Comparison of ENCODE assay signal across 8 cellular contexts in genomic region chr14:20857630-20858261, GRCh38. TPM values are rescaled to one million over a fixed set of nuclear protein-coding genes. Genes with fewer than 3 reads are reported as not detected.
DNase-seq lines count a peak whose midpoint lies in the region; ATAC-seq and TF ChIP-seq lines count a peak whose summit lies in the region.

No MANE protein-coding gene starts in this region.

- peak; percentile 91 for TF ChIP-seq CTCF in epithelial cell of proximal tubule (conservative IDR thresholded peaks at IDR 0.05; ENCODE audit: low read depth, low read length)
- peak; percentile 91 for TF ChIP-seq CTCF in natural killer cell (IDR thresholded peaks at IDR 0.05)

- intact Hi-C loops in natural killer cell (cut with micrococcal nuclease): loop anchor here (1.0 kb wide), 1 partner anchor 114 kb away; no protein-coding TSS in a partner anchor

- peaks cover 0 to 5% (median 0%) of the 10 kb centered on the region in 4 donors for H3K4me1 Mint-ChIP-seq in CD4-positive, CD25-positive, alpha-beta regulatory T cell
- H3K4me1 Mint-ChIP-seq in natural killer cell: peaks cover 0 to 6% of the 10 kb centered on the region in 2 donors
- H3K4me1 Mint-ChIP-seq in stimulated activated effector memory CD8-positive, alpha-beta T cell treated with anti-CD3 and anti-CD28 coated beads, Interleukin-12 subunit alpha, Interleukin-12 subunit beta, amount 100 ng/mL, for 72 hours: no peaks in the 10 kb centered on the region

- peaks cover 7% of the 10 kb centered on the region for H3K27me3 ChIP-seq in CD4-positive, CD25-positive, alpha-beta regulatory T cell (ENCODE audit: control insufficient read depth, insufficient read depth, low read length)

- no peak overlapping the region for H3K4me3 ChIP-seq in CD4-positive, CD25-positive, alpha-beta regulatory T cell (ENCODE audit: low read depth, low read length)
- H3K4me3 ChIP-seq in epithelial cell of proximal tubule (ENCODE audit: low read depth, low read length): no peak overlapping the region

- no peaks in the 10 kb centered on the region for H3K36me3 ChIP-seq in CD4-positive, CD25-positive, alpha-beta regulatory T cell (ENCODE audit: control insufficient read depth, insufficient read depth, low read length)

- H3K36me3 Mint-ChIP-seq in CD4-positive, CD25-positive, alpha-beta regulatory T cell: no peaks in the 10 kb centered on the region
- no peaks in the 10 kb centered on the region for H3K36me3 Mint-ChIP-seq in natural killer cell
- H3K36me3 Mint-ChIP-seq in stimulated activated effector memory CD8-positive, alpha-beta T cell treated with anti-CD3 and anti-CD28 coated beads, Interleukin-12 subunit alpha, Interleukin-12 subunit beta, amount 100 ng/mL, for 72 hours: no peaks in the 10 kb centered on the region

- CTCF ChIA-PET in HEK293T (lab: Yijun Ruan, JAX): interaction anchor here (0.6 to 4.5 kb wide), 19 partner anchors 9 to 219 kb away, joined by 3 to 43 read pairs (median 4); no protein-coding TSS in a partner anchor

- H3K4me1 ChIP-seq in CD4-positive, CD25-positive, alpha-beta regulatory T cell (ENCODE audit: control insufficient read depth, insufficient read depth, low read length, poor library complexity, severe bottlenecking): no peaks in the 10 kb centered on the region

- DNase-seq in CD4-positive, CD25-positive, alpha-beta regulatory T cell: peak; percentile 36 to 66 (median 58)
- DNase-seq in HEK293T (ENCODE audit: extremely low spot score) (peak; percentile 73), NOMO-1 (lab: John Stamatoyannopoulos, UW; ENCODE audit: unreplicated experiment in 2 of 2) (peak; percentile 51 to 77), epithelial cell of proximal tubule (ENCODE audit: low read depth) (no peak), natural killer cell (peak; percentile 68)
- peak; percentile 41 for DNase-seq in activated CD8-positive, alpha-beta memory T cell treated with anti-CD3 and anti-CD28 coated beads, Interleukin-2, amount 50 U/mL, for 1 hour (ENCODE audit: extremely low read depth)
- DNase-seq in stimulated activated effector memory CD8-positive, alpha-beta T cell treated with anti-CD3 and anti-CD28 coated beads, Interleukin-12 subunit alpha, Interleukin-12 subunit beta, amount 100 ng/mL, for 72 hours (ENCODE audit: low spot score in 2 of 2): peak; percentile 65 to 82

- ATAC-seq in CD4-positive, CD25-positive, alpha-beta regulatory T cell (ENCODE audit: low read depth in 2 of 2): peak; percentile 50 to 65
- ATAC-seq in natural killer cell: peak; percentile 72 to 81 (median 74)
- ATAC-seq in stimulated activated effector memory CD8-positive, alpha-beta T cell treated with anti-CD3 and anti-CD28 coated beads, Interleukin-12 subunit alpha, Interleukin-12 subunit beta, amount 100 ng/mL, for 72 hours: peak; percentile 75
- ATAC-seq in GM21526 (IDR thresholded peaks at IDR 0.05; ENCODE audit: low FRiP score, unreplicated experiment): no peak

- peaks cover 0 to 3% (median 0%) of the 10 kb centered on the region in 7 donors for H3K9me3 Mint-ChIP-seq in CD4-positive, CD25-positive, alpha-beta regulatory T cell
- no peaks in the 10 kb centered on the region for H3K9me3 Mint-ChIP-seq in natural killer cell
- H3K9me3 Mint-ChIP-seq in stimulated activated effector memory CD8-positive, alpha-beta T cell treated with anti-CD3 and anti-CD28 coated beads, Interleukin-12 subunit alpha, Interleukin-12 subunit beta, amount 100 ng/mL, for 72 hours: no peaks in the 10 kb centered on the region

- POLR2A ChIA-PET in HEK293T (lab: Yijun Ruan, JAX): interaction anchor here (0.6 to 1.1 kb wide), 3 partner anchors 114 to 176 kb away, joined by 3 to 15 read pairs (median 3); no protein-coding TSS in a partner anchor

- peaks cover 44% of the 10 kb centered on the region for H3K27me3 Mint-ChIP-seq in CD4-positive, CD25-positive, alpha-beta regulatory T cell
- peaks cover 9 to 33% of the 10 kb centered on the region in 2 donors for H3K27me3 Mint-ChIP-seq in natural killer cell (ENCODE audit: low read depth in 2 of 2)

- no peaks in the 10 kb centered on the region for H3K9me3 ChIP-seq in CD4-positive, CD25-positive, alpha-beta regulatory T cell (ENCODE audit: control insufficient read depth in 2 of 2, low read length in 2 of 2)

- no peak overlapping the region for H3K4me3 Mint-ChIP-seq in CD4-positive, CD25-positive, alpha-beta regulatory T cell
- H3K4me3 Mint-ChIP-seq in natural killer cell: no peak overlapping the region
- no peak overlapping the region for H3K4me3 Mint-ChIP-seq in stimulated activated effector memory CD8-positive, alpha-beta T cell treated with anti-CD3 and anti-CD28 coated beads, Interleukin-12 subunit alpha, Interleukin-12 subunit beta, amount 100 ng/mL, for 72 hours

- no peak overlapping the region for H3K27ac ChIP-seq in CD4-positive, CD25-positive, alpha-beta regulatory T cell (ENCODE audit: insufficient read depth, low read length, poor library complexity, severe bottlenecking)

- no peak overlapping the region for H3K27ac Mint-ChIP-seq in CD4-positive, CD25-positive, alpha-beta regulatory T cell
- H3K27ac Mint-ChIP-seq in natural killer cell: no peak overlapping the region
- H3K27ac Mint-ChIP-seq in stimulated activated effector memory CD8-positive, alpha-beta T cell treated with anti-CD3 and anti-CD28 coated beads, Interleukin-12 subunit alpha, Interleukin-12 subunit beta, amount 100 ng/mL, for 72 hours: no peak overlapping the region

TF ChIP-seq in HEK293T, 16 proteins besides CTCF, POLR2A, EP300 and RAD21:
- no peak for TF ChIP-seq PKNOX1 (IDR thresholded peaks at IDR 0.05)
TF ChIP-seq in HEK293T: peak in this region for 0.

RNA-seq across cellular contexts. Expression of gene RNASE3, which starts 33.4 kb away (rescaled TPM):
- total RNA-seq in CD4-positive, CD25-positive, alpha-beta regulatory T cell: not detected
- polyA plus RNA-seq in CD4-positive, CD25-positive, alpha-beta regulatory T cell: not detected
- total RNA-seq in epithelial cell of proximal tubule (not detected in 2 replicates), natural killer cell (under 1 TPM in 1 of 3 donors, not detected in 2; 0.72 TPM)

RNA-seq across cellular contexts. Expression of gene RNASE1, which starts 55.1 kb away (rescaled TPM):
- total RNA-seq in CD4-positive, CD25-positive, alpha-beta regulatory T cell: not detected
- polyA plus RNA-seq in CD4-positive, CD25-positive, alpha-beta regulatory T cell: not detected
- total RNA-seq in epithelial cell of proximal tubule (0.40 TPM in 1 of 2 replicates, not detected in the other), natural killer cell (not detected)
